2 cellular contexts compared by ENCODE assay signal in the genomic region with DNA sequence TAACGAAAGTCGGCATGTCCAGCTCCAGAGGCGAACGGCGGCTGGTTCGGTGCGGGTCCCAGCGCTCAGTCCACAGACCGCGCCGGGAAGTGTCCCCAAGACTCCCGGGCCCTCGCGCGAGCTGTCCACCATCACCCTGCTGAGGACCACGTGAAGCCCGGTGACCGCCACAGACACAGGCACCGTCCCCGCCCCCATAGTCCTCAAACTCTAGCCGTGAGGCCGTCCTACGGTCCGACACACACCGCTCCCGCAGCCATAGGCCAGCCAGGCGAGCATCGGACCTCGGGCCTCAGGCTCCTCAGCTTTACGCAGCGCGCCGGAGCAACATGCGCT.
TF ChIP-seq lines count a peak whose summit lies in the region.

No MANE protein-coding gene starts in this region.

TF ChIP-seq in HEK293T, 16 proteins besides CTCF, POLR2A, EP300 and RAD21:
- TF ChIP-seq ZNF384 (IDR thresholded peaks at IDR 0.05) (no peak), L3MBTL2 (conservative IDR thresholded peaks at IDR 0.05) (peak; percentile 55; the same call in 1 of the 2 replicates)
TF ChIP-seq in HEK293T: peak in this region for 1.

TF ChIP-seq in K562, 482 proteins besides CTCF, POLR2A, EP300 and RAD21 (continues in another document):
- 0 out of 2 replicates have a peak, but pooled peaks have one; percentile 26 for TF ChIP-seq SAFB (IDR thresholded peaks at IDR 0.05; ENCODE audit: borderline replicate concordance, low read depth, low read length)
- TF ChIP-seq THRAP3 (IDR thresholded peaks at IDR 0.05; ENCODE audit: borderline replicate concordance): no peak
- no peak for TF ChIP-seq FOXM1 (IDR thresholded peaks at IDR 0.05; ENCODE audit: low read depth)
- TF ChIP-seq FOXM1 (CRISPR knock-in tag; IDR thresholded peaks at IDR 0.05; ENCODE audit: low read depth): peak; percentile 82
- TF ChIP-seq, protein P1, sequence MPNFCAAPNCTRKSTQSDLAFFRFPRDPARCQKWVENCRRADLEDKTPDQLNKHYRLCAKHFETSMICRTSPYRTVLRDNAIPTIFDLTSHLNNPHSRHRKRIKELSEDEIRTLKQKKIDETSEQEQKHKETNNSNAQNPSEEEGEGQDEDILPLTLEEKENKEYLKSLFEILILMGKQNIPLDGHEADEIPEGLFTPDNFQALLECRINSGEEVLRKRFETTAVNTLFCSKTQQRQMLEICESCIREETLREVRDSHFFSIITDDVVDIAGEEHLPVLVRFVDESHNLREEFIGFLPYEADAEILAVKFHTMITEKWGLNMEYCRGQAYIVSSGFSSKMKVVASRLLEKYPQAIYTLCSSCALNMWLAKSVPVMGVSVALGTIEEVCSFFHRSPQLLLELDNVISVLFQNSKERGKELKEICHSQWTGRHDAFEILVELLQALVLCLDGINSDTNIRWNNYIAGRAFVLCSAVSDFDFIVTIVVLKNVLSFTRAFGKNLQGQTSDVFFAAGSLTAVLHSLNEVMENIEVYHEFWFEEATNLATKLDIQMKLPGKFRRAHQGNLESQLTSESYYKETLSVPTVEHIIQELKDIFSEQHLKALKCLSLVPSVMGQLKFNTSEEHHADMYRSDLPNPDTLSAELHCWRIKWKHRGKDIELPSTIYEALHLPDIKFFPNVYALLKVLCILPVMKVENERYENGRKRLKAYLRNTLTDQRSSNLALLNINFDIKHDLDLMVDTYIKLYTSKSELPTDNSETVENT (CRISPR knock-in tag; IDR thresholded peaks at IDR 0.05): 0 out of 2 replicates have a peak, but pooled peaks have one; percentile 10
- peak; percentile 44; the same call in 1 of the 2 replicates for TF ChIP-seq ERF (CRISPR knock-in tag; IDR thresholded peaks at IDR 0.05)
- TF ChIP-seq, protein P2, sequence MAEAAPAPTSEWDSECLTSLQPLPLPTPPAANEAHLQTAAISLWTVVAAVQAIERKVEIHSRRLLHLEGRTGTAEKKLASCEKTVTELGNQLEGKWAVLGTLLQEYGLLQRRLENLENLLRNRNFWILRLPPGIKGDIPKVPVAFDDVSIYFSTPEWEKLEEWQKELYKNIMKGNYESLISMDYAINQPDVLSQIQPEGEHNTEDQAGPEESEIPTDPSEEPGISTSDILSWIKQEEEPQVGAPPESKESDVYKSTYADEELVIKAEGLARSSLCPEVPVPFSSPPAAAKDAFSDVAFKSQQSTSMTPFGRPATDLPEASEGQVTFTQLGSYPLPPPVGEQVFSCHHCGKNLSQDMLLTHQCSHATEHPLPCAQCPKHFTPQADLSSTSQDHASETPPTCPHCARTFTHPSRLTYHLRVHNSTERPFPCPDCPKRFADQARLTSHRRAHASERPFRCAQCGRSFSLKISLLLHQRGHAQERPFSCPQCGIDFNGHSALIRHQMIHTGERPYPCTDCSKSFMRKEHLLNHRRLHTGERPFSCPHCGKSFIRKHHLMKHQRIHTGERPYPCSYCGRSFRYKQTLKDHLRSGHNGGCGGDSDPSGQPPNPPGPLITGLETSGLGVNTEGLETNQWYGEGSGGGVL (CRISPR knock-in tag; IDR thresholded peaks at IDR 0.05): no peak
- no peak; the same call in 1 of the 2 replicates for TF ChIP-seq ZNF695 (CRISPR knock-in tag; IDR thresholded peaks at IDR 0.05)
- TF ChIP-seq ZNF282 (CRISPR knock-in tag; IDR thresholded peaks at IDR 0.05): peak; percentile 93
- TF ChIP-seq CHD2 (IDR thresholded peaks at IDR 0.05; ENCODE audit: low read depth, low read length): 0 out of 2 replicates have a peak, but pooled peaks have one; percentile 25
- 0 out of 2 replicates have a peak, but pooled peaks have one; percentile 22 for TF ChIP-seq ZNF263 (CRISPR knock-in tag; IDR thresholded peaks at IDR 0.05; ENCODE audit: borderline replicate concordance)
- TF ChIP-seq HDAC6 (IDR thresholded peaks at IDR 0.05; ENCODE audit: low read depth, low read length): 0 out of 2 replicates have a peak, but pooled peaks have one; percentile 25
- TF ChIP-seq HDAC2 (IDR thresholded peaks at IDR 0.05): no peak
- 0 out of 2 replicates have a peak, but pooled peaks have one; percentile 25 for TF ChIP-seq ZNF124 (CRISPR knock-in tag; IDR thresholded peaks at IDR 0.05)
- no peak for TF ChIP-seq GATAD2B (IDR thresholded peaks at IDR 0.05; ENCODE audit: borderline replicate concordance)
- TF ChIP-seq ZSCAN29 (IDR thresholded peaks at IDR 0.05): 0 out of 2 replicates have a peak, but pooled peaks have one; percentile 29
- no peak for TF ChIP-seq ZNF12 (CRISPR knock-in tag; IDR thresholded peaks at IDR 0.05)
- TF ChIP-seq CBFB (CRISPR knock-in tag; IDR thresholded peaks at IDR 0.05): peak; percentile 86; the same call in 1 of the 2 replicates
- peak; percentile 70; the same call in 1 of the 2 replicates for TF ChIP-seq FOXK1 (CRISPR knock-in tag; IDR thresholded peaks at IDR 0.05; ENCODE audit: borderline replicate concordance)
- TF ChIP-seq, protein P3, sequence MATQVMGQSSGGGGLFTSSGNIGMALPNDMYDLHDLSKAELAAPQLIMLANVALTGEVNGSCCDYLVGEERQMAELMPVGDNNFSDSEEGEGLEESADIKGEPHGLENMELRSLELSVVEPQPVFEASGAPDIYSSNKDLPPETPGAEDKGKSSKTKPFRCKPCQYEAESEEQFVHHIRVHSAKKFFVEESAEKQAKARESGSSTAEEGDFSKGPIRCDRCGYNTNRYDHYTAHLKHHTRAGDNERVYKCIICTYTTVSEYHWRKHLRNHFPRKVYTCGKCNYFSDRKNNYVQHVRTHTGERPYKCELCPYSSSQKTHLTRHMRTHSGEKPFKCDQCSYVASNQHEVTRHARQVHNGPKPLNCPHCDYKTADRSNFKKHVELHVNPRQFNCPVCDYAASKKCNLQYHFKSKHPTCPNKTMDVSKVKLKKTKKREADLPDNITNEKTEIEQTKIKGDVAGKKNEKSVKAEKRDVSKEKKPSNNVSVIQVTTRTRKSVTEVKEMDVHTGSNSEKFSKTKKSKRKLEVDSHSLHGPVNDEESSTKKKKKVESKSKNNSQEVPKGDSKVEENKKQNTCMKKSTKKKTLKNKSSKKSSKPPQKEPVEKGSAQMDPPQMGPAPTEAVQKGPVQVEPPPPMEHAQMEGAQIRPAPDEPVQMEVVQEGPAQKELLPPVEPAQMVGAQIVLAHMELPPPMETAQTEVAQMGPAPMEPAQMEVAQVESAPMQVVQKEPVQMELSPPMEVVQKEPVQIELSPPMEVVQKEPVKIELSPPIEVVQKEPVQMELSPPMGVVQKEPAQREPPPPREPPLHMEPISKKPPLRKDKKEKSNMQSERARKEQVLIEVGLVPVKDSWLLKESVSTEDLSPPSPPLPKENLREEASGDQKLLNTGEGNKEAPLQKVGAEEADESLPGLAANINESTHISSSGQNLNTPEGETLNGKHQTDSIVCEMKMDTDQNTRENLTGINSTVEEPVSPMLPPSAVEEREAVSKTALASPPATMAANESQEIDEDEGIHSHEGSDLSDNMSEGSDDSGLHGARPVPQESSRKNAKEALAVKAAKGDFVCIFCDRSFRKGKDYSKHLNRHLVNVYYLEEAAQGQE (CRISPR knock-in tag; IDR thresholded peaks at IDR 0.05; ENCODE audit: low read depth): peak; percentile 62; the same call in 1 of the 2 replicates
- no peak for TF ChIP-seq NEUROD1 (IDR thresholded peaks at IDR 0.05; ENCODE audit: borderline replicate concordance, low read depth, low read length, partially characterized antibody)
- 0 out of 2 replicates have a peak, but pooled peaks have one; percentile 27 for TF ChIP-seq SREBF2 (CRISPR knock-in tag; IDR thresholded peaks at IDR 0.05)
- TF ChIP-seq, protein P4, sequence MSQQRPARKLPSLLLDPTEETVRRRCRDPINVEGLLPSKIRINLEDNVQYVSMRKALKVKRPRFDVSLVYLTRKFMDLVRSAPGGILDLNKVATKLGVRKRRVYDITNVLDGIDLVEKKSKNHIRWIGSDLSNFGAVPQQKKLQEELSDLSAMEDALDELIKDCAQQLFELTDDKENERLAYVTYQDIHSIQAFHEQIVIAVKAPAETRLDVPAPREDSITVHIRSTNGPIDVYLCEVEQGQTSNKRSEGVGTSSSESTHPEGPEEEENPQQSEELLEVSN (IDR thresholded peaks at IDR 0.05; ENCODE audit: borderline replicate concordance in 1 of 2, extremely low read depth in 1 of 2, insufficient read depth in 1 of 2, insufficient read length in 1 of 2, low read depth in 1 of 2, low read length in 1 of 2, poor library complexity in 1 of 2, severe bottlenecking in 1 of 2): peak in 1 of 2 experiments; percentile 67
- TF ChIP-seq, protein P5, sequence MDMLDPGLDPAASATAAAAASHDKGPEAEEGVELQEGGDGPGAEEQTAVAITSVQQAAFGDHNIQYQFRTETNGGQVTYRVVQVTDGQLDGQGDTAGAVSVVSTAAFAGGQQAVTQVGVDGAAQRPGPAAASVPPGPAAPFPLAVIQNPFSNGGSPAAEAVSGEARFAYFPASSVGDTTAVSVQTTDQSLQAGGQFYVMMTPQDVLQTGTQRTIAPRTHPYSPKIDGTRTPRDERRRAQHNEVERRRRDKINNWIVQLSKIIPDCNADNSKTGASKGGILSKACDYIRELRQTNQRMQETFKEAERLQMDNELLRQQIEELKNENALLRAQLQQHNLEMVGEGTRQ (CRISPR knock-in tag; IDR thresholded peaks at IDR 0.05): peak; percentile 51; the same call in 1 of the 2 replicates
- TF ChIP-seq IRF2 (CRISPR knock-in tag; IDR thresholded peaks at IDR 0.05): peak; percentile 81
- TF ChIP-seq ETV5 (CRISPR knock-in tag; IDR thresholded peaks at IDR 0.05; ENCODE audit: low read depth): peak; percentile 40
- TF ChIP-seq, protein P6, sequence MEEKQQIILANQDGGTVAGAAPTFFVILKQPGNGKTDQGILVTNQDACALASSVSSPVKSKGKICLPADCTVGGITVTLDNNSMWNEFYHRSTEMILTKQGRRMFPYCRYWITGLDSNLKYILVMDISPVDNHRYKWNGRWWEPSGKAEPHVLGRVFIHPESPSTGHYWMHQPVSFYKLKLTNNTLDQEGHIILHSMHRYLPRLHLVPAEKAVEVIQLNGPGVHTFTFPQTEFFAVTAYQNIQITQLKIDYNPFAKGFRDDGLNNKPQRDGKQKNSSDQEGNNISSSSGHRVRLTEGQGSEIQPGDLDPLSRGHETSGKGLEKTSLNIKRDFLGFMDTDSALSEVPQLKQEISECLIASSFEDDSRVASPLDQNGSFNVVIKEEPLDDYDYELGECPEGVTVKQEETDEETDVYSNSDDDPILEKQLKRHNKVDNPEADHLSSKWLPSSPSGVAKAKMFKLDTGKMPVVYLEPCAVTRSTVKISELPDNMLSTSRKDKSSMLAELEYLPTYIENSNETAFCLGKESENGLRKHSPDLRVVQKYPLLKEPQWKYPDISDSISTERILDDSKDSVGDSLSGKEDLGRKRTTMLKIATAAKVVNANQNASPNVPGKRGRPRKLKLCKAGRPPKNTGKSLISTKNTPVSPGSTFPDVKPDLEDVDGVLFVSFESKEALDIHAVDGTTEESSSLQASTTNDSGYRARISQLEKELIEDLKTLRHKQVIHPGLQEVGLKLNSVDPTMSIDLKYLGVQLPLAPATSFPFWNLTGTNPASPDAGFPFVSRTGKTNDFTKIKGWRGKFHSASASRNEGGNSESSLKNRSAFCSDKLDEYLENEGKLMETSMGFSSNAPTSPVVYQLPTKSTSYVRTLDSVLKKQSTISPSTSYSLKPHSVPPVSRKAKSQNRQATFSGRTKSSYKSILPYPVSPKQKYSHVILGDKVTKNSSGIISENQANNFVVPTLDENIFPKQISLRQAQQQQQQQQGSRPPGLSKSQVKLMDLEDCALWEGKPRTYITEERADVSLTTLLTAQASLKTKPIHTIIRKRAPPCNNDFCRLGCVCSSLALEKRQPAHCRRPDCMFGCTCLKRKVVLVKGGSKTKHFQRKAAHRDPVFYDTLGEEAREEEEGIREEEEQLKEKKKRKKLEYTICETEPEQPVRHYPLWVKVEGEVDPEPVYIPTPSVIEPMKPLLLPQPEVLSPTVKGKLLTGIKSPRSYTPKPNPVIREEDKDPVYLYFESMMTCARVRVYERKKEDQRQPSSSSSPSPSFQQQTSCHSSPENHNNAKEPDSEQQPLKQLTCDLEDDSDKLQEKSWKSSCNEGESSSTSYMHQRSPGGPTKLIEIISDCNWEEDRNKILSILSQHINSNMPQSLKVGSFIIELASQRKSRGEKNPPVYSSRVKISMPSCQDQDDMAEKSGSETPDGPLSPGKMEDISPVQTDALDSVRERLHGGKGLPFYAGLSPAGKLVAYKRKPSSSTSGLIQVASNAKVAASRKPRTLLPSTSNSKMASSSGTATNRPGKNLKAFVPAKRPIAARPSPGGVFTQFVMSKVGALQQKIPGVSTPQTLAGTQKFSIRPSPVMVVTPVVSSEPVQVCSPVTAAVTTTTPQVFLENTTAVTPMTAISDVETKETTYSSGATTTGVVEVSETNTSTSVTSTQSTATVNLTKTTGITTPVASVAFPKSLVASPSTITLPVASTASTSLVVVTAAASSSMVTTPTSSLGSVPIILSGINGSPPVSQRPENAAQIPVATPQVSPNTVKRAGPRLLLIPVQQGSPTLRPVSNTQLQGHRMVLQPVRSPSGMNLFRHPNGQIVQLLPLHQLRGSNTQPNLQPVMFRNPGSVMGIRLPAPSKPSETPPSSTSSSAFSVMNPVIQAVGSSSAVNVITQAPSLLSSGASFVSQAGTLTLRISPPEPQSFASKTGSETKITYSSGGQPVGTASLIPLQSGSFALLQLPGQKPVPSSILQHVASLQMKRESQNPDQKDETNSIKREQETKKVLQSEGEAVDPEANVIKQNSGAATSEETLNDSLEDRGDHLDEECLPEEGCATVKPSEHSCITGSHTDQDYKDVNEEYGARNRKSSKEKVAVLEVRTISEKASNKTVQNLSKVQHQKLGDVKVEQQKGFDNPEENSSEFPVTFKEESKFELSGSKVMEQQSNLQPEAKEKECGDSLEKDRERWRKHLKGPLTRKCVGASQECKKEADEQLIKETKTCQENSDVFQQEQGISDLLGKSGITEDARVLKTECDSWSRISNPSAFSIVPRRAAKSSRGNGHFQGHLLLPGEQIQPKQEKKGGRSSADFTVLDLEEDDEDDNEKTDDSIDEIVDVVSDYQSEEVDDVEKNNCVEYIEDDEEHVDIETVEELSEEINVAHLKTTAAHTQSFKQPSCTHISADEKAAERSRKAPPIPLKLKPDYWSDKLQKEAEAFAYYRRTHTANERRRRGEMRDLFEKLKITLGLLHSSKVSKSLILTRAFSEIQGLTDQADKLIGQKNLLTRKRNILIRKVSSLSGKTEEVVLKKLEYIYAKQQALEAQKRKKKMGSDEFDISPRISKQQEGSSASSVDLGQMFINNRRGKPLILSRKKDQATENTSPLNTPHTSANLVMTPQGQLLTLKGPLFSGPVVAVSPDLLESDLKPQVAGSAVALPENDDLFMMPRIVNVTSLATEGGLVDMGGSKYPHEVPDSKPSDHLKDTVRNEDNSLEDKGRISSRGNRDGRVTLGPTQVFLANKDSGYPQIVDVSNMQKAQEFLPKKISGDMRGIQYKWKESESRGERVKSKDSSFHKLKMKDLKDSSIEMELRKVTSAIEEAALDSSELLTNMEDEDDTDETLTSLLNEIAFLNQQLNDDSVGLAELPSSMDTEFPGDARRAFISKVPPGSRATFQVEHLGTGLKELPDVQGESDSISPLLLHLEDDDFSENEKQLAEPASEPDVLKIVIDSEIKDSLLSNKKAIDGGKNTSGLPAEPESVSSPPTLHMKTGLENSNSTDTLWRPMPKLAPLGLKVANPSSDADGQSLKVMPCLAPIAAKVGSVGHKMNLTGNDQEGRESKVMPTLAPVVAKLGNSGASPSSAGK (IDR thresholded peaks at IDR 0.05): peak; percentile 28; the same call in 1 of the 2 replicates
- TF ChIP-seq, protein P7, sequence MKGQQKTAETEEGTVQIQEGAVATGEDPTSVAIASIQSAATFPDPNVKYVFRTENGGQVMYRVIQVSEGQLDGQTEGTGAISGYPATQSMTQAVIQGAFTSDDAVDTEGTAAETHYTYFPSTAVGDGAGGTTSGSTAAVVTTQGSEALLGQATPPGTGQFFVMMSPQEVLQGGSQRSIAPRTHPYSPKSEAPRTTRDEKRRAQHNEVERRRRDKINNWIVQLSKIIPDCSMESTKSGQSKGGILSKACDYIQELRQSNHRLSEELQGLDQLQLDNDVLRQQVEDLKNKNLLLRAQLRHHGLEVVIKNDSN (CRISPR knock-in tag; IDR thresholded peaks at IDR 0.05): peak; percentile 78
- 0 out of 2 replicates have a peak, but pooled peaks have one; percentile 17 for TF ChIP-seq ARID2 (IDR thresholded peaks at IDR 0.05)
